8 cellular contexts compared by ENCODE assay signal in the genomic region with DNA sequence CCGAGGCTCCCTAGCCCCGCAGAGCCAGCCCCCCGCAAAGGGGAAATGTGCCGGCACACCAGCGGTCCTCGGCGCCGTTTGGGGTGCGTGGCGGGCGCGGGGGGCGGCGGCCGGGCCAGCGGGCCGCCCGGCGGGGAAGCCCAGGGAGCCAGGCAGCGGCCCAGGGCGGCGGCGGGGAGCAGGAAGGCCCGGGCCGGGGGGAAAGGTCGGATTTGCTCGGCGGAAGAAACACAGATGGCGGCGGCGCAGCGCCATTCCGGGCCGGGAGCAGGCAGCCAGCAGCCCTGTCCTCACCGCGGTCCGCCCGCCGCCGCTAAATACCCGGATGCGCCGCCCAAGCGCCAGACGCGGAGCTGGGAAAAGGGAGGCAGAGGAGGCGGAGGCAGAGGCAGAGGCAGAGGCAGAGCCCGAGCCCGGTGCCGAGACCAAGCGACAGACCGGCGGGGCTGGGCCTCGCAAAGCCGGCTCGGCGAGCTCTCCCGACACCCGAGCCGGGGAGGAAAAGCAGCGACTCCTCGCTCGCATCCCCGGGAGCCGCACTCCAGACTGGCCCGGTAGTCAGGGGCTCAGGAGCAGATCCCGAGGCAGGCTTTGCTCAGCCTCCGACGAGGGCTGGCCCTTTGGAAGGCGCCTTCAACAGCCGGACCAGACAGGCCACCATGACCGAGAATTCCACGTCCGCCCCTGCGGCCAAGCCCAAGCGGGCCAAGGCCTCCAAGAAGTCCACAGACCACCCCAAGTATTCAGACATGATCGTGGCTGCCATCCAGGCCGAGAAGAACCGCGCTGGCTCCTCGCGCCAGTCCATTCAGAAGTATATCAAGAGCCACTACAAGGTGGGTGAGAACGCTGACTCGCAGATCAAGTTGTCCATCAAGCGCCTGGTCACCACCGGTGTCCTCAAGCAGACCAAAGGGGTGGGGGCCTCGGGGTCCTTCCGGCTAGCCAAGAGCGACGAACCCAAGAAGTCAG. TPM values are rescaled to one million over a fixed set of nuclear protein-coding genes. Genes with fewer than 3 reads are reported as not detected.
A peak's percentile ranks its signal among the peaks of the same experiment; 100 is the strongest.
DNase-seq lines count a peak whose midpoint lies in the region; ATAC-seq and TF ChIP-seq lines count a peak whose summit lies in the region.

No MANE protein-coding gene starts in this region.

- DNase-seq in GM10266 (ENCODE audit: extremely low spot score) (peak; percentile 81), NCI-H2227 (lab: John Stamatoyannopoulos, UW; ENCODE audit: unreplicated experiment) (peak; percentile 85), dedifferentiated amniotic fluid mesenchymal stem cell (ENCODE audit: extremely low spot score) (peak; percentile 49), left colon (peak; percentile 89 to 93)
- DNase-seq in activated CD4-positive, alpha-beta T cell treated with anti-CD3 and anti-CD28 coated beads, Interleukin-2, amount 50 U/mL, for 1 hour: peak; percentile 67
- peak; percentile 85 for DNase-seq in stimulated activated CD4-positive, alpha-beta T cell treated with anti-CD3 and anti-CD28 coated beads, Interleukin-15, amount 100 ng/mL, for 24 hours

- intact Hi-C loops in left colon (cut with DNase I, micrococcal nuclease): no loop called here

- TF ChIP-seq CTCF in GM10266 (IDR thresholded peaks at IDR 0.05; ENCODE audit: control insufficient read depth, insufficient read depth, low read depth, missing control alignments): no peak

- peak; percentile 44 for ATAC-seq in left colon
- no peak for ATAC-seq in HG03457 (IDR thresholded peaks at IDR 0.05; ENCODE audit: unreplicated experiment)
- ATAC-seq in HG03342 (IDR thresholded peaks at IDR 0.05; ENCODE audit: unreplicated experiment): no peak

RNA-seq across cellular contexts. Expression of gene GCAT, which starts 2.6 kb away (rescaled TPM):
- total RNA-seq in left colon: 10 to 100 TPM; 10.2 to 10.6 TPM

RNA-seq across cellular contexts. Expression of gene GALR3, which starts 18.0 kb away (rescaled TPM):
- total RNA-seq in left colon: not detected

RNA-seq across cellular contexts. Expression of gene ANKRD54, which starts 39.0 kb away (rescaled TPM):
- 10 to 100 TPM; 21.1 to 25.6 TPM for total RNA-seq in left colon

RNA-seq across cellular contexts. Expression of gene EIF3L, which starts 44.0 kb away (rescaled TPM):
- 100 to 1,000 TPM; 362 to 388 TPM for total RNA-seq in left colon
